Comparison of ENCODE assay signal across 8 cellular contexts in genomic region chr16:73047536-73048291, GRCh38. TPM values are rescaled to one million over a fixed set of nuclear protein-coding genes. Genes with fewer than 3 reads are reported as not detected.
A peak's percentile ranks its signal among the peaks of the same experiment; 100 is the strongest.
DNase-seq lines count a peak whose midpoint lies in the region; ATAC-seq and TF ChIP-seq lines count a peak whose summit lies in the region.

ZFHX3 (minus strand) TSS chr16:73048128; CDS start chr16:72960145, 87,983 bp downstream.

- H3K27me3 ChIP-seq in SK-N-SH (ENCODE audit: insufficient read depth) (no peaks in the 10 kb centered on the region), right lobe of liver (no peaks in the 10 kb centered on the region), stomach (peaks cover 0 to 18% (median 0%) of the 10 kb centered on the region in 3 donors)

- no peak for TF ChIP-seq CTCF in SK-N-SH (IDR thresholded peaks at IDR 0.05)
- TF ChIP-seq CTCF in right lobe of liver (IDR thresholded peaks at IDR 0.05), result peak in 3 of 4 donors; percentile 12 to 45 (median 16)
- peak in 1 of 7 experiments; percentile 24 for TF ChIP-seq CTCF in stomach (IDR thresholded peaks at IDR 0.05)

- POLR2A ChIA-PET in SK-N-SH (lab: Yijun Ruan, JAX), result no interaction called here

- DNase-seq in ELR (ENCODE audit: low read depth) (peak; percentile 67), SK-N-SH (peak; percentile 82), dedifferentiated amniotic fluid mesenchymal stem cell (ENCODE audit: extremely low spot score) (peak; percentile 71), right lobe of liver (peak; percentile 74 to 87 (median 86)), stomach (peak; percentile 79), MV-4-11 (lab: John Stamatoyannopoulos, UW) (no peak)

- intact Hi-C loops in right lobe of liver (cut with DNase I) (loop anchor here in 1 of 2 donors (10.0 kb wide), 1 partner anchor 213 kb away; no protein-coding TSS in a partner anchor), stomach (cut with DNase I; ENCODE audit: low total_unique reads) (loop anchor here (10.0 kb wide), 1 partner anchor 203 kb away; no protein-coding TSS in a partner anchor)

- H2AFZ ChIP-seq in SK-N-SH (ENCODE audit: low read depth), result no peak within 1 kb of the TSS

- peaks cover 9% of the 10 kb centered on the region for H3F3A ChIP-seq in SK-N-SH (replicated peaks; ENCODE audit: insufficient read depth)

- H3K4me3 ChIP-seq in SK-N-SH (ENCODE audit: low read depth in 2 of 2, low read length in 1 of 2), result peak within 1 kb of the TSS; percentile 68
- H3K4me3 ChIP-seq in right lobe of liver, result peak within 1 kb of the TSS; percentile 79 to 92 (median 83)
- peak within 1 kb of the TSS; percentile 74 to 80 (median 77) for H3K4me3 ChIP-seq in stomach

- ATAC-seq in GM19438 (IDR thresholded peaks at IDR 0.05; ENCODE audit: low read depth, unreplicated experiment) (peak; percentile 84), HG03457 (IDR thresholded peaks at IDR 0.05; ENCODE audit: unreplicated experiment) (peak; percentile 67), right lobe of liver (peak; percentile 64 to 81 (median 75))

- H3K9me2 ChIP-seq in SK-N-SH, result no peaks in the 10 kb centered on the region

- H3K4me1 ChIP-seq in SK-N-SH (ENCODE audit: control insufficient read depth in 1 of 2, insufficient read depth in 2 of 2, low read depth in 1 of 2, low read length in 1 of 2), result peaks cover 67 to 73% of the 10 kb centered on the region in 2 experiments
- peaks cover 0 to 48% (median 14%) of the 10 kb centered on the region in 4 donors for H3K4me1 ChIP-seq in right lobe of liver
- H3K4me1 ChIP-seq in stomach, result peaks cover 22 to 92% (median 64%) of the 10 kb centered on the region in 4 donors

- peak; percentile 42 for TF ChIP-seq POLR2A in right lobe of liver (IDR thresholded peaks at IDR 0.05)
- TF ChIP-seq POLR2A in stomach (IDR thresholded peaks at IDR 0.05), result no peak

- 7% methylated on average over 21 of the region's 64 CpGs for WGBS in SK-N-SH (ENCODE audit: low lambda C conversion rate)
- 2% methylated on average over 8 of the region's 64 CpGs for WGBS in right lobe of liver (ENCODE audit: insufficient coverage, low coverage, low lambda C conversion rate, missing lambda C conversion rate)
- 1 to 5% (median 1%) methylated on average over 2 to 64 of the region's 64 CpGs for WGBS in stomach, 5 donors

- peak within 1 kb of the TSS; percentile 96 for H3K4me2 ChIP-seq in SK-N-SH

- peaks cover 8% of the 10 kb centered on the region for H4K20me1 ChIP-seq in SK-N-SH (ENCODE audit: insufficient read depth)

- TF ChIP-seq RAD21 in SK-N-SH (IDR thresholded peaks at IDR 0.05; ENCODE audit: low read length), result peak; percentile 47

- no peaks in the 10 kb centered on the region for H3K9me3 ChIP-seq in SK-N-SH
- no peaks in the 10 kb centered on the region for H3K9me3 ChIP-seq in right lobe of liver
- H3K9me3 ChIP-seq in stomach, result no peaks in the 10 kb centered on the region

- no peak for TF ChIP-seq EP300 in SK-N-SH (IDR thresholded peaks at IDR 0.05; ENCODE audit: borderline replicate concordance in 1 of 2, low read depth in 1 of 2, low read length in 1 of 2)
- no peak for TF ChIP-seq EP300 in stomach (IDR thresholded peaks at IDR 0.05)

- H3K79me2 ChIP-seq in SK-N-SH (ENCODE audit: insufficient read depth), result peaks cover 96% of the 10 kb centered on the region

- CTCF ChIA-PET in SK-N-SH (lab: Yijun Ruan, JAX), result interaction anchor here (0.7 to 2.5 kb wide), 5 partner anchors 10 to 215 kb away, joined by 3 to 10 read pairs (median 4); no protein-coding TSS in a partner anchor

- no peaks in the 10 kb centered on the region for H3K36me3 ChIP-seq in SK-N-SH (replicated peaks in 1 of 2; ENCODE audit: control insufficient read depth in 1 of 2, insufficient read depth in 2 of 2, low read length in 1 of 2)
- H3K36me3 ChIP-seq in right lobe of liver, result no peaks in the 10 kb centered on the region
- no peaks in the 10 kb centered on the region for H3K36me3 ChIP-seq in stomach

- H3K27ac ChIP-seq in SK-N-SH (ENCODE audit: low read depth in 2 of 2, low read length in 1 of 2) (peak within 1 kb of the TSS; percentile 66 to 90), right lobe of liver (peak within 1 kb of the TSS; percentile 85 to 95 (median 89)), stomach (peak within 1 kb of the TSS; percentile 91 to 98 (median 96))

- H3K9ac ChIP-seq in SK-N-SH, result peak within 1 kb of the TSS; percentile 86

TF ChIP-seq in SK-N-SH, 30 proteins besides CTCF, POLR2A, EP300 and RAD21:
- TF ChIP-seq TEAD4 (IDR thresholded peaks at IDR 0.05; ENCODE audit: borderline replicate concordance, insufficient read depth) (no peak), CHD2 (IDR thresholded peaks at IDR 0.05; ENCODE audit: low read length, partially characterized antibody) (no peak), FOXJ3 (CRISPR knock-in tag; IDR thresholded peaks at IDR 0.05) (no peak), USF2 (IDR thresholded peaks at IDR 0.05; ENCODE audit: borderline replicate concordance, low read depth, low read length) (no peak), ZBTB33 (IDR thresholded peaks at IDR 0.05; ENCODE audit: borderline replicate concordance, low read depth) (no peak), GABPA (IDR thresholded peaks at IDR 0.05; ENCODE audit: low read depth) (no peak), ELF1 (IDR thresholded peaks at IDR 0.05) (no peak), JUND (IDR thresholded peaks at IDR 0.05) (no peak)

RNA-seq across cellular contexts. Expression of gene ZFHX3, which starts in this region (rescaled TPM):
- polyA plus RNA-seq in SK-N-SH (2012; rRNA removed) (1.9 and 2.0 TPM in 2 replicates), stomach (1 to 10 TPM; 1.1 to 2.1 (median 1.5) TPM)
- polyA plus RNA-seq in SK-N-SH (2012; cell fraction: cytosol; rRNA removed), result 1.9 and 2.0 TPM in 2 replicates
- polyA plus RNA-seq in SK-N-SH (2012; cell fraction: nucleus; rRNA removed), result 4.1 and 5.0 TPM in 2 replicates
- total RNA-seq in right lobe of liver (1 to 10 TPM; 7.1 to 9.4 (median 7.7) TPM), stomach (10 to 100 TPM; 11.7 to 27.5 (median 13.6) TPM)
